10 cellular contexts compared by ENCODE assay signal in the genomic region with DNA sequence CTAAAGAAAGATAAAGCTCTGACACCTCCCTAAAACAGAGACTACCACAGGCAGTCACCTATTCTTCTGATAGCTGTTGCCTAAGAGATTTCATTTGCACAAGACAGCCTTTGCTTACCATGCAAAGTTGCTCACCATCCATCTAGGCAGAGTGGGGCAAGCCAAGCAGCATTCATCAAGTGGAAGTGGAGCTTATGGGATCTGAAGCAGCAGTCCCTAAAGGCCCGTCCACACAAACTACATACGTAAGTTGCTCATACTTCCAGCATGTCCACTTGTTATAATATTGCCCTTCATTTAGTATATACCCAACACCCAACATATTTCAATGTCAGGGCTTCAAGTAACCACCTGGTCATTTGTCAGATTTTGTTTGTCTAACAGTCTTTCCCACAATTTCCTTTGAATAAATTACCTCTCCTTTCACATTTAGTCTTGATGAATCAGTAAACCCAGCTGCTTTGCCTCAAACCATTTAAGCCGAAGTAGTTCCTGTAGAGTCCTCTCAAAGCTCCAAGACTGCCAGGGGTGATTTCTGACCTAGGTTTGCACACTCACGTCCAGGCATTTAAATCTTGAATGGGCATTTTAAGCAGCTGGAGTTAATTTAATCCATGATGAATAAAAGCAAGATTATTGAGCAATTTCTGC.
DNase-seq lines count a peak whose midpoint lies in the region; ATAC-seq, FAIRE-seq and TF ChIP-seq lines count a peak whose summit lies in the region.
"Had no signal": no experiment of that assay in that cellular context is flagged by ENCODE, and none has a peak within 500 bp of the region (broad histone marks: within the 10 kb centered on the region; RNA-seq: fewer than 3 reads in every experiment).

No MANE protein-coding gene starts in this region.

- TF ChIP-seq CTCF in pancreas (IDR thresholded peaks at IDR 0.05), result no peak

- H3K27ac ChIP-seq in pancreas, result no peak overlapping the region
- H3K27ac ChIP-seq: tibial artery had no signal

- peaks cover 0 to 9% (median 0%) of the 10 kb centered on the region in 3 donors for H3K36me3 ChIP-seq in pancreas

- ATAC-seq in pancreas, result peak in 3 of 4 donors; percentile 20 to 54 (median 47)

- H3K9me3 ChIP-seq in pancreas, result no peaks in the 10 kb centered on the region
- H3K9me3 ChIP-seq: tibial artery had no signal

- H3K27me3 ChIP-seq in pancreas, result no peaks in the 10 kb centered on the region
- H3K27me3 ChIP-seq: tibial artery had no signal

- peak; percentile 4 for DNase-seq in NCI-H82 (lab: John Stamatoyannopoulos, UW)
- no peak for DNase-seq in NCI-H82 treated with DMSO at 0.1 percent for 48 hours (lab: John Stamatoyannopoulos, UW; ENCODE audit: unreplicated experiment)
- DNase-seq in NCI-H187 treated with DMSO at 0.1 percent for 48 hours (lab: John Stamatoyannopoulos, UW), result peak; percentile 4
- DNase-seq in fibroblast of gingiva (ENCODE audit: low read depth), result peak; percentile 91
- no peak for DNase-seq in pancreas
- no peak for DNase-seq in stimulated activated naive CD4-positive, alpha-beta T cell treated with Interleukin-2 at 50 U/mL for 16 hours (lab: John Stamatoyannopoulos, UW)
- DNase-seq in NCI-H1048 (lab: John Stamatoyannopoulos, UW), result no peak
- DNase-seq in head of caudate nucleus, result no peak
- DNase-seq: activated CD4-positive, alpha-beta memory T cell treated with anti-CD3 and anti-CD28 coated beads for 36 hours; tibial artery had no signal

- no peak for FAIRE-seq in pancreas (lab: Jason Lieb, UNC)

- intact Hi-C loops in pancreas (cut with DNase I), result no loop called here
- intact Hi-C loops in head of caudate nucleus (cut with DNase I), result no loop called here

- H3K4me1 ChIP-seq in pancreas, result no peaks in the 10 kb centered on the region
- H3K4me1 ChIP-seq: tibial artery had no signal

- 61 to 67% methylated on average over 4 of the region's 4 CpGs for WGBS in pancreas, 2 donors

- H3K4me3 ChIP-seq in pancreas, result no peak overlapping the region
- H3K4me3 ChIP-seq: tibial artery had no signal

Comparison
In these comparisons a context has a peak if more than half of its experiments do, and no peak if none do; other contexts are left out.
1. DNase-seq: peak in NCI-H82 (single experiment), NCI-H187 treated with DMSO at 0.1 percent for 48 hours (single experiment) and fibroblast of gingiva (single experiment); none in NCI-H82 treated with DMSO at 0.1 percent for 48 hours (single experiment), pancreas (0 of 6), stimulated activated naive CD4-positive, alpha-beta T cell treated with Interleukin-2 at 50 U/mL for 16 hours (single experiment), NCI-H1048 (single experiment) and head of caudate nucleus (0 of 42).